8 cellular contexts compared by ENCODE assay signal in the genomic region with DNA sequence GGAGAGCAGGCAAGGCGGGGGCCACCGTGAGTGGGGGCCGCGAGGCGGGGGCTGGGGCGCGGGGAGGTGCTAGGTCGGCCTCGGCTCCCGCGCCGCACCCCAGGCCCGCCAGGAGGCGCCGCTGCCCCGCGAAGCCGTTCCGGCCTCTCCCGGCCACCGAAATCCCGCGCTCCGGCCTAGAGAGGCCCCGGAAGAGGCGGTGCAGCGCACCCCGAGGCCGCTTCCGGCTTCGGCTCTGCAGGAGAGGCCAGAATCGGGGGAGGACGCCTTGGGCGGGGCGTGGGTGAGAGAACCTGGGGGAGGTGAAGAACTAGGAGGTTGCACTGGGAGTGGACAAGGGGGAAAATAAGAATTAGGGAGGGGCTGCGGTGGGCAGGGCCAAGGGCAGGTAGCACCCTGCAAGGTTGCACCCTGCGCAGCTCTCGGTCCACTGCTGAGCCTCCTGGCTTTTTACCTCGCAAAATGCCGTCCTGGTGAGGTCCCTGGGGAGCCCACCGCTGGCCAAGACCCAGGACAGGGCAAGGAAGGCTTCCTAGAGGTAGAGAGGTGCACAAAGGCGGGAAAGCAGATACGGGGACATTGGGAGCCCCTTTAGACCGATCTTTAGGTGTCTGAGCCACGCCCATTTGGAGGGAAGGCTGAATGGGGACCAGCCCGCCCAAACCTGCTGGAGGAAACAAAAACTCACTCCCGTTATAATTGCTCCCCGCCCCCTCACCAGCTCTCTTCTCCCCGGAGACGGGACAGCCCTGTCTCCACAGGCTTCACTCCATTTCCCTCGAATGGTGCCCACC. TPM values are rescaled to one million over a fixed set of nuclear protein-coding genes. Genes with fewer than 3 reads are reported as not detected.
DNase-seq lines count a peak whose midpoint lies in the region; TF ChIP-seq lines count a peak whose summit lies in the region.

No MANE protein-coding gene starts in this region.

- H3K9me3 Mint-ChIP-seq in activated naive CD4-positive, alpha-beta T cell treated with anti-CD3 and anti-CD28 coated beads for 36 hours, result no peaks in the 10 kb centered on the region
- H3K9me3 Mint-ChIP-seq in osteocyte (ENCODE audit: unreplicated experiment), result no peaks in the 10 kb centered on the region

- TF ChIP-seq CTCF in HFF-Myc (IDR thresholded peaks at IDR 0.05; ENCODE audit: low read depth, low read length, missing control alignments) (peak; percentile 69), osteocyte (IDR thresholded peaks at IDR 0.05) (peak; percentile 95)

- H3K4me1 ChIP-seq in SJSA1 (replicated peaks) (peaks cover 17% of the 10 kb centered on the region), thymus (ENCODE audit: control insufficient read depth, insufficient read depth, low read length) (peaks cover 5% of the 10 kb centered on the region)

- H3K36me3 ChIP-seq in SJSA1 (no peaks in the 10 kb centered on the region), thymus (ENCODE audit: control insufficient read depth, insufficient read depth) (no peaks in the 10 kb centered on the region)

- no peak overlapping the region for H3K27ac ChIP-seq in SJSA1
- peak overlapping the region; percentile 86 for H3K27ac ChIP-seq in thymus (ENCODE audit: low read depth)

- intact Hi-C loops in activated naive CD4-positive, alpha-beta T cell treated with anti-CD3 and anti-CD28 coated beads for 36 hours (cut with micrococcal nuclease), result loop anchor here (1.0 kb wide), 5 partner anchors 8 to 65 kb away; a partner anchor contains a TSS

- H3K9me3 ChIP-seq in SJSA1 (replicated peaks) (no peaks in the 10 kb centered on the region), thymus (ENCODE audit: control insufficient read depth) (no peaks in the 10 kb centered on the region)

- no peaks in the 10 kb centered on the region for H3K27me3 ChIP-seq in SJSA1 (replicated peaks)
- H3K27me3 ChIP-seq in thymus (ENCODE audit: control insufficient read depth, insufficient read depth), result no peaks in the 10 kb centered on the region

- under 1% methylated on average over 51 of the region's 51 CpGs for WGBS in thymus

- peak overlapping the region; percentile 73 for H3K4me3 ChIP-seq in GM08714 (ENCODE audit: low read length)
- H3K4me3 ChIP-seq in HFF-Myc (replicated peaks; ENCODE audit: low read depth, low read length), result peak overlapping the region; percentile 74
- peak overlapping the region; percentile 43 for H3K4me3 ChIP-seq in SJSA1
- H3K4me3 ChIP-seq in thymus (ENCODE audit: low read length), result peak overlapping the region; percentile 63

- no peaks in the 10 kb centered on the region for H3K36me3 Mint-ChIP-seq in activated naive CD4-positive, alpha-beta T cell treated with anti-CD3 and anti-CD28 coated beads for 36 hours (ENCODE audit: low read depth)
- H3K36me3 Mint-ChIP-seq in osteocyte (ENCODE audit: unreplicated experiment), result no peaks in the 10 kb centered on the region

- H3K27ac Mint-ChIP-seq in activated naive CD4-positive, alpha-beta T cell treated with anti-CD3 and anti-CD28 coated beads for 36 hours, result peak overlapping the region; percentile 91
- peak overlapping the region; percentile 72 for H3K27ac Mint-ChIP-seq in osteocyte (ENCODE audit: unreplicated experiment)

- H3K27me3 Mint-ChIP-seq in activated naive CD4-positive, alpha-beta T cell treated with anti-CD3 and anti-CD28 coated beads for 36 hours (ENCODE audit: low read depth), result no peaks in the 10 kb centered on the region
- peaks cover 7% of the 10 kb centered on the region for H3K27me3 Mint-ChIP-seq in osteocyte (ENCODE audit: unreplicated experiment)

- DNase-seq in HFF-Myc (ENCODE audit: extremely low read depth, low read depth) (peak; percentile 48), NAMALWA (ENCODE audit: low spot score) (peak; percentile 88), SJSA1 (ENCODE audit: low read depth in 1 of 2, low spot score in 2 of 2) (peak; percentile 80 to 89), glomerular visceral epithelial cell (ENCODE audit: extremely low spot score) (peak; percentile 96), osteocyte (ENCODE audit: extremely low spot score, unreplicated experiment) (peak; percentile 96)
- peak; percentile 92 for DNase-seq in activated naive CD4-positive, alpha-beta T cell treated with anti-CD3 and anti-CD28 coated beads for 36 hours

- H3K4me1 Mint-ChIP-seq in activated naive CD4-positive, alpha-beta T cell treated with anti-CD3 and anti-CD28 coated beads for 36 hours (ENCODE audit: low read depth), result peaks cover 18% of the 10 kb centered on the region
- peaks cover 27% of the 10 kb centered on the region for H3K4me1 Mint-ChIP-seq in osteocyte (ENCODE audit: unreplicated experiment)

- peak overlapping the region; percentile 96 for H3K4me3 Mint-ChIP-seq in activated naive CD4-positive, alpha-beta T cell treated with anti-CD3 and anti-CD28 coated beads for 36 hours
- peak overlapping the region; percentile 92 for H3K4me3 Mint-ChIP-seq in osteocyte (ENCODE audit: unreplicated experiment)

- CTCF ChIA-PET in activated naive CD4-positive, alpha-beta T cell treated with anti-CD3 and anti-CD28 coated beads for 36 hours (lab: Charles Lee), result interaction anchor here (0.6 to 8.2 kb wide), 18 partner anchors 10 to 75 kb away, joined by 3 to 151 read pairs (median 4); a partner anchor contains a TSS

RNA-seq across cellular contexts. Expression of a gene that starts 8.4 kb away (rescaled TPM):
- 178 and 214 TPM in 2 replicates for total RNA-seq in SJSA1 (2014; rRNA removed; shearing (Covaris generic))
- 100 to 1,000 TPM; 272 to 276 TPM for total RNA-seq in activated naive CD4-positive, alpha-beta T cell treated with anti-CD3 and anti-CD28 coated beads for 36 hours
- 340 and 357 TPM in 2 replicates for total RNA-seq in osteocyte
- polyA plus RNA-seq in thymus, result 187 TPM

RNA-seq across cellular contexts. Expression of a gene that starts 22.5 kb away (rescaled TPM):
- not detected in 2 replicates for total RNA-seq in SJSA1 (2014; rRNA removed; shearing (Covaris generic))
- not detected for total RNA-seq in activated naive CD4-positive, alpha-beta T cell treated with anti-CD3 and anti-CD28 coated beads for 36 hours
- total RNA-seq in osteocyte, result 3.9 and 4.5 TPM in 2 replicates
- polyA plus RNA-seq in thymus, result 0.18 TPM

RNA-seq across cellular contexts. Expression of a gene that starts 36.2 kb away (rescaled TPM):
- total RNA-seq in SJSA1 (2014; rRNA removed; shearing (Covaris generic)), result not detected in 2 replicates
- total RNA-seq in activated naive CD4-positive, alpha-beta T cell treated with anti-CD3 and anti-CD28 coated beads for 36 hours, result not detected
- not detected in 2 replicates for total RNA-seq in osteocyte
- 0.05 TPM for polyA plus RNA-seq in thymus

RNA-seq across cellular contexts. Expression of a gene that starts 41.4 kb away (rescaled TPM):
- total RNA-seq in SJSA1 (2014; rRNA removed; shearing (Covaris generic)), result 2.6 and 6.5 TPM in 2 replicates
- under 1 TPM; 0.33 to 0.37 TPM for total RNA-seq in activated naive CD4-positive, alpha-beta T cell treated with anti-CD3 and anti-CD28 coated beads for 36 hours
- 5.5 and 8.1 TPM in 2 replicates for total RNA-seq in osteocyte
- 4.8 TPM for polyA plus RNA-seq in thymus

RNA-seq across cellular contexts. Expression of a gene that starts 51.3 kb away (rescaled TPM):
- total RNA-seq in SJSA1 (2014; rRNA removed; shearing (Covaris generic)), result not detected in 2 replicates
- not detected for total RNA-seq in activated naive CD4-positive, alpha-beta T cell treated with anti-CD3 and anti-CD28 coated beads for 36 hours
- total RNA-seq in osteocyte, result not detected in 2 replicates
- polyA plus RNA-seq in thymus, result 0.11 TPM
